In genomic region chr16:11290102-11290893, GRCh38 we compare ENCODE assay signal across 24 cellular contexts. TPM values are rescaled to one million over a fixed set of nuclear protein-coding genes. Genes with fewer than 3 reads are reported as not detected.
"Had no signal": no experiment of that assay in that cellular context is flagged by ENCODE, and none has a peak within 500 bp of the region (broad histone marks: within the 10 kb centered on the region; RNA-seq: fewer than 3 reads in every experiment).

No MANE protein-coding gene starts in this region.

- H3K27ac ChIP-seq: coronary artery, dorsolateral prefrontal cortex, neutrophil, tibial nerve had no signal

- H3K4me3 ChIP-seq: coronary artery, dorsolateral prefrontal cortex, mucosa of descending colon, tibial nerve had no signal

- H3K27me3 ChIP-seq: dorsolateral prefrontal cortex, neutrophil, tibial nerve had no signal

- H3K4me1 Mint-ChIP-seq: natural killer cell had no signal

- H3K4me1 ChIP-seq: tibial nerve had no signal

- DNase-seq: dorsolateral prefrontal cortex; effector CD8-positive, alpha-beta T cell; foreskin melanocyte; head of caudate nucleus; hippocampal formation; left colon; mammary epithelial cell; mucosa of descending colon; natural killer cell; small intestine; stimulated activated CD4-positive, alpha-beta T cell treated with anti-CD3 and anti-CD28 coated beads, Interleukin-12 subunit alpha, Interleukin-12 subunit beta, amount 100 ng/mL, for 4 hours; stimulated activated naive CD4-positive, alpha-beta T cell treated with Interleukin-2 at 50 U/mL for 16 hours had no signal

- H3K4me3 Mint-ChIP-seq: natural killer cell had no signal

- H3K27ac Mint-ChIP-seq: natural killer cell had no signal

- ATAC-seq: left colon, mucosa of descending colon, natural killer cell had no signal

- H3K36me3 ChIP-seq: neutrophil, tibial nerve had no signal

- H3K36me3 Mint-ChIP-seq: natural killer cell had no signal

- H3K9me3 Mint-ChIP-seq: natural killer cell had no signal

RNA-seq across cellular contexts. Expression of gene PRM1, which starts 9.2 kb away (rescaled TPM):
- total RNA-seq: cardiac septum, cerebellum, dorsolateral prefrontal cortex, kidney epithelial cell, left colon, liver, mammary epithelial cell, mucosa of descending colon, myocyte, natural killer cell, osteoblast, pulmonary artery endothelial cell, temporal lobe, tibial nerve had no signal
- polyA plus RNA-seq: esophagus, liver, mammary epithelial cell, small intestine had no signal

RNA-seq across cellular contexts. Expression of gene PRM2, which starts 14.0 kb away (rescaled TPM):
- total RNA-seq: cardiac septum, cerebellum, dorsolateral prefrontal cortex, kidney epithelial cell, left colon, liver, mammary epithelial cell, mucosa of descending colon, myocyte, natural killer cell, osteoblast, pulmonary artery endothelial cell, temporal lobe, tibial nerve had no signal
- polyA plus RNA-seq: esophagus, liver, mammary epithelial cell, small intestine had no signal

RNA-seq across cellular contexts. Expression of gene PRM3, which starts 16.9 kb away (rescaled TPM):
- total RNA-seq: cardiac septum, cerebellum, dorsolateral prefrontal cortex, kidney epithelial cell, left colon, liver, mammary epithelial cell, mucosa of descending colon, myocyte, natural killer cell, osteoblast, pulmonary artery endothelial cell, temporal lobe, tibial nerve had no signal
- polyA plus RNA-seq: esophagus, liver, mammary epithelial cell, small intestine had no signal

RNA-seq across cellular contexts. Expression of gene TNP2, which starts 21.2 kb away (rescaled TPM):
- total RNA-seq: cardiac septum, cerebellum, dorsolateral prefrontal cortex, kidney epithelial cell, left colon, liver, mammary epithelial cell, mucosa of descending colon, myocyte, natural killer cell, osteoblast, pulmonary artery endothelial cell, temporal lobe, tibial nerve had no signal
- polyA plus RNA-seq: esophagus, liver, mammary epithelial cell, small intestine had no signal
